ENCODE assay signal across 17 cellular contexts in genomic region chr6:162249907-162250642, GRCh38.
"Had no signal": no experiment of that assay in that cellular context is flagged by ENCODE, and none has a peak within 500 bp of the region (broad histone marks: within the 10 kb centered on the region; RNA-seq: fewer than 3 reads in every experiment).

No MANE protein-coding gene starts in this region.

- FAIRE-seq: colon, small intestine had no signal

- H3K27me3 Mint-ChIP-seq: dendritic cell treated with granulocyte-macrophage colony-stimulating factor and Interleukin-4, amounts not matched to agents 40 ng/mL and 50 ng/mL, for 4 days; effector memory CD8-positive, alpha-beta T cell; naive B cell had no signal

- H3K4me1 ChIP-seq: foreskin keratinocyte, left ventricle myocardium inferior, psoas muscle had no signal

- H3K4me1 Mint-ChIP-seq: naive B cell had no signal

- H3K4me3 Mint-ChIP-seq: dendritic cell treated with granulocyte-macrophage colony-stimulating factor and Interleukin-4, amounts not matched to agents 40 ng/mL and 50 ng/mL, for 4 days; effector memory CD8-positive, alpha-beta T cell; naive B cell had no signal

- H3K36me3 ChIP-seq: left ventricle myocardium inferior, neutrophil had no signal

- DNase-seq: cerebellar nuclear complex; effector memory CD8-positive, alpha-beta T cell; erythroblast; foreskin keratinocyte; left ventricle myocardium inferior; mesenchymal stem cell; midbrain; naive B cell; psoas muscle; small intestine; stimulated activated CD4-positive, alpha-beta T cell treated with anti-CD3 and anti-CD28 coated beads, Interleukin-12 subunit alpha, Interleukin-12 subunit beta, amount 100 ng/mL, for 4 hours; stimulated activated naive CD4-positive, alpha-beta T cell treated with Interleukin-2 at 50 U/mL for 16 hours; trophoblast cell had no signal

- H3K9me3 Mint-ChIP-seq: dendritic cell treated with granulocyte-macrophage colony-stimulating factor and Interleukin-4, amounts not matched to agents 40 ng/mL and 50 ng/mL, for 4 days; effector memory CD8-positive, alpha-beta T cell had no signal

- H3K27me3 ChIP-seq: foreskin keratinocyte, neutrophil had no signal

- H3K27ac Mint-ChIP-seq: dendritic cell treated with granulocyte-macrophage colony-stimulating factor and Interleukin-4, amounts not matched to agents 40 ng/mL and 50 ng/mL, for 4 days; effector memory CD8-positive, alpha-beta T cell; naive B cell had no signal

- H3K36me3 Mint-ChIP-seq: naive B cell had no signal

- H3K4me3 ChIP-seq: left ventricle myocardium inferior, lung, psoas muscle had no signal

- H3K9me3 ChIP-seq: left ventricle myocardium inferior, neutrophil, psoas muscle had no signal

- H3K27ac ChIP-seq: foreskin keratinocyte, left ventricle myocardium inferior, neutrophil, psoas muscle had no signal
